Comparison of ENCODE assay signal across 1 cellular context in the genomic region with DNA sequence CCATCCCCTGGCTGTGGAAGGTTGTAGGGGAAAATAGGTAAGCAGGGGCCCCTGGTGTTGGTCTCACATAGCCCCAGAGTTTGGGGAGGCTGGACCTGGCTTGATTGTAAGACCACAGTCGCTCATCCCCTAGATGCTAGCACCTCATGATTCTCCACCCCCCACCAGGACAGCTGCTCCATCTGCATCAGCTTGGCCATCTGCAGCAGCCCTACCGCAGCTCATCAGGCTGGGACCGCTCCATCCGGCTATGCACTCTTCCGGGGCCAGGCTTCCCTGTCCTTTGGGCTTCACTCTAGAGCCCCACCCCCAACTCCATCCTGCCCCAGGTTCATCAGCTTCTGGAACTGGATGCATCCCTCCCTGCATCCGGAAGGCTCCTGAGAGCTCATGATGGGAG.
TF ChIP-seq lines count a peak whose summit lies in the region.

No MANE protein-coding gene starts in this region.

TF ChIP-seq in GM23338, 12 proteins besides CTCF, POLR2A, EP300 and RAD21 (continued from another document):
- TF ChIP-seq, protein P1, sequence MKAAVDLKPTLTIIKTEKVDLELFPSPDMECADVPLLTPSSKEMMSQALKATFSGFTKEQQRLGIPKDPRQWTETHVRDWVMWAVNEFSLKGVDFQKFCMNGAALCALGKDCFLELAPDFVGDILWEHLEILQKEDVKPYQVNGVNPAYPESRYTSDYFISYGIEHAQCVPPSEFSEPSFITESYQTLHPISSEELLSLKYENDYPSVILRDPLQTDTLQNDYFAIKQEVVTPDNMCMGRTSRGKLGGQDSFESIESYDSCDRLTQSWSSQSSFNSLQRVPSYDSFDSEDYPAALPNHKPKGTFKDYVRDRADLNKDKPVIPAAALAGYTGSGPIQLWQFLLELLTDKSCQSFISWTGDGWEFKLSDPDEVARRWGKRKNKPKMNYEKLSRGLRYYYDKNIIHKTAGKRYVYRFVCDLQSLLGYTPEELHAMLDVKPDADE (IDR thresholded peaks at IDR 0.05) = no peak
- TF ChIP-seq EZH2phosphoT487 (IDR thresholded peaks at IDR 0.05; ENCODE audit: unreplicated experiment) (no peak), ZNF114 (CRISPR knock-in tag; IDR thresholded peaks at IDR 0.05) (no peak), EZH2 (IDR thresholded peaks at IDR 0.05; ENCODE audit: low read depth, unreplicated experiment) (no peak), STAT1 (IDR thresholded peaks at IDR 0.05; ENCODE audit: unreplicated experiment) (no peak)
- TF ChIP-seq, protein P2, sequence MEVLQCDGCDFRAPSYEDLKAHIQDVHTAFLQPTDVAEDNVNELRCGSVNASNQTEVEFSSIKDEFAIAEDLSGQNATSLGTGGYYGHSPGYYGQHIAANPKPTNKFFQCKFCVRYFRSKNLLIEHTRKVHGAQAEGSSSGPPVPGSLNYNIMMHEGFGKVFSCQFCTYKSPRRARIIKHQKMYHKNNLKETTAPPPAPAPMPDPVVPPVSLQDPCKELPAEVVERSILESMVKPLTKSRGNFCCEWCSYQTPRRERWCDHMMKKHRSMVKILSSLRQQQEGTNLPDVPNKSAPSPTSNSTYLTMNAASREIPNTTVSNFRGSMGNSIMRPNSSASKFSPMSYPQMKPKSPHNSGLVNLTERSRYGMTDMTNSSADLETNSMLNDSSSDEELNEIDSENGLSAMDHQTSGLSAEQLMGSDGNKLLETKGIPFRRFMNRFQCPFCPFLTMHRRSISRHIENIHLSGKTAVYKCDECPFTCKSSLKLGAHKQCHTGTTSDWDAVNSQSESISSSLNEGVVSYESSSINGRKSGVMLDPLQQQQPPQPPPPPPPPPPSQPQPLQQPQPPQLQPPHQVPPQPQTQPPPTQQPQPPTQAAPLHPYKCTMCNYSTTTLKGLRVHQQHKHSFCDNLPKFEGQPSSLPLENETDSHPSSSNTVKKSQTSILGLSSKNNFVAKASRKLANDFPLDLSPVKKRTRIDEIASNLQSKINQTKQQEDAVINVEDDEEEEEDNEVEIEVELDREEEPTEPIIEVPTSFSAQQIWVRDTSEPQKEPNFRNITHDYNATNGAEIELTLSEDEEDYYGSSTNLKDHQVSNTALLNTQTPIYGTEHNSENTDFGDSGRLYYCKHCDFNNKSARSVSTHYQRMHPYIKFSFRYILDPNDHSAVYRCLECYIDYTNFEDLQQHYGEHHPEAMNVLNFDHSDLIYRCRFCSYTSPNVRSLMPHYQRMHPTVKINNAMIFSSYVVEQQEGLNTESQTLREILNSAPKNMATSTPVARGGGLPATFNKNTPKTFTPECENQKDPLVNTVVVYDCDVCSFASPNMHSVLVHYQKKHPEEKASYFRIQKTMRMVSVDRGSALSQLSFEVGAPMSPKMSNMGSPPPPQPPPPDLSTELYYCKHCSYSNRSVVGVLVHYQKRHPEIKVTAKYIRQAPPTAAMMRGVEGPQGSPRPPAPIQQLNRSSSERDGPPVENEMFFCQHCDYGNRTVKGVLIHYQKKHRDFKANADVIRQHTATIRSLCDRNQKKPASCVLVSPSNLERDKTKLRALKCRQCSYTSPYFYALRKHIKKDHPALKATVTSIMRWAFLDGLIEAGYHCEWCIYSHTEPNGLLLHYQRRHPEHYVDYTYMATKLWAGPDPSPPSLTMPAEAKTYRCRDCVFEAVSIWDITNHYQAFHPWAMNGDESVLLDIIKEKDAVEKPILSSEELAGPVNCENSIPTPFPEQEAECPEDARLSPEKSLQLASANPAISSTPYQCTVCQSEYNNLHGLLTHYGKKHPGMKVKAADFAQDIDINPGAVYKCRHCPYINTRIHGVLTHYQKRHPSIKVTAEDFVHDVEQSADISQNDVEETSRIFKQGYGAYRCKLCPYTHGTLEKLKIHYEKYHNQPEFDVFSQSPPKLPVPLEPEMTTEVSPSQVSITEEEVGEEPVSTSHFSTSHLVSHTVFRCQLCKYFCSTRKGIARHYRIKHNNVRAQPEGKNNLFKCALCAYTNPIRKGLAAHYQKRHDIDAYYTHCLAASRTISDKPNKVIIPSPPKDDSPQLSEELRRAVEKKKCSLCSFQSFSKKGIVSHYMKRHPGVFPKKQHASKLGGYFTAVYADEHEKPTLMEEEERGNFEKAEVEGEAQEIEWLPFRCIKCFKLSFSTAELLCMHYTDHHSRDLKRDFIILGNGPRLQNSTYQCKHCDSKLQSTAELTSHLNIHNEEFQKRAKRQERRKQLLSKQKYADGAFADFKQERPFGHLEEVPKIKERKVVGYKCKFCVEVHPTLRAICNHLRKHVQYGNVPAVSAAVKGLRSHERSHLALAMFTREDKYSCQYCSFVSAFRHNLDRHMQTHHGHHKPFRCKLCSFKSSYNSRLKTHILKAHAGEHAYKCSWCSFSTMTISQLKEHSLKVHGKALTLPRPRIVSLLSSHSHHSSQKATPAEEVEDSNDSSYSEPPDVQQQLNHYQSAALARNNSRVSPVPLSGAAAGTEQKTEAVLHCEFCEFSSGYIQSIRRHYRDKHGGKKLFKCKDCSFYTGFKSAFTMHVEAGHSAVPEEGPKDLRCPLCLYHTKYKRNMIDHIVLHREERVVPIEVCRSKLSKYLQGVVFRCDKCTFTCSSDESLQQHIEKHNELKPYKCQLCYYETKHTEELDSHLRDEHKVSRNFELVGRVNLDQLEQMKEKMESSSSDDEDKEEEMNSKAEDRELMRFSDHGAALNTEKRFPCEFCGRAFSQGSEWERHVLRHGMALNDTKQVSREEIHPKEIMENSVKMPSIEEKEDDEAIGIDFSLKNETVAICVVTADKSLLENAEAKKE (CRISPR knock-in tag; IDR thresholded peaks at IDR 0.05) = no peak
TF ChIP-seq in GM23338: peak in this region for 0.
